14 cellular contexts compared by ENCODE assay signal in the genomic region with DNA sequence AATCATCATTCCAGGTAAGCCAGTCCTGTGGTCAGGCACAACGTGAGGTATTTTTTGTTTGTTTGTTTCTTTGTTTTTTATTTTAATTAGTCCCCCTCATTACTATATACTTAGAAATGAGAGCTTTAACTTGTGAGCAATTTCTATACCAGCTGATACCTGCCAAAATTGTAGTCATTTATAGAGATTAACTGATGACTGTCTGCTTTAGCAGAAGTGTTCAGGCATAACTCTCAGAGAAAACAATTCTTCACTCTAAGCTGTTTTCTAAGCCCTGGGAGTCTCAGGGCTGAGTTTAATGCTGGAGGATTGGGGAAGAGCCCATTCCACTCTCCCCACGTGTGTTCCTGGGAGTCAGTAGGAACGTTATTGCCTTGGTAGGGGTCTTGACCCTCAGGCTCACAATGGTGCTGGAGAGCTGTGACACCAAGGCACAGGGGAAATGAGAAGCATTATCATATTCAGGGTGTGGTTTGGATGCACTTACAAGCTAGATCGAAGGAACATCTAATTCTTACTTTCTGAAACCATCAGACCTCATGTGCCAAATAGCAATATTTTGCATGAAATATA.
DNase-seq lines count a peak whose midpoint lies in the region; ATAC-seq and TF ChIP-seq lines count a peak whose summit lies in the region.
"Had no signal": no experiment of that assay in that cellular context is flagged by ENCODE, and none has a peak within 500 bp of the region (broad histone marks: within the 10 kb centered on the region; RNA-seq: fewer than 3 reads in every experiment).

No MANE protein-coding gene starts in this region.

- no peaks in the 10 kb centered on the region for H3K9me3 Mint-ChIP-seq in stimulated activated effector memory CD8-positive, alpha-beta T cell treated with anti-CD3 and anti-CD28 coated beads, Interleukin-12 subunit alpha, Interleukin-12 subunit beta, amount 100 ng/mL, for 72 hours
- H3K9me3 Mint-ChIP-seq in activated CD4-positive, alpha-beta T cell treated with anti-CD3 and anti-CD28 coated beads, Interleukin-2, amount 10 ng/mL, durations not matched to agents 24 days and 14 days = no peaks in the 10 kb centered on the region

- peak overlapping the region; percentile 97 for H3K27ac ChIP-seq in GM23248
- H3K27ac ChIP-seq: SJCRH30 had no signal

- ATAC-seq in stimulated activated effector memory CD8-positive, alpha-beta T cell treated with anti-CD3 and anti-CD28 coated beads, Interleukin-12 subunit alpha, Interleukin-12 subunit beta, amount 100 ng/mL, for 72 hours = peak; percentile 67
- no peak for ATAC-seq in HG03354 (IDR thresholded peaks at IDR 0.05; ENCODE audit: poor library complexity, severe bottlenecking, unreplicated experiment)

- peaks cover 64% of the 10 kb centered on the region for H3K4me1 Mint-ChIP-seq in stimulated activated effector memory CD8-positive, alpha-beta T cell treated with anti-CD3 and anti-CD28 coated beads, Interleukin-12 subunit alpha, Interleukin-12 subunit beta, amount 100 ng/mL, for 72 hours
- H3K4me1 Mint-ChIP-seq in activated CD4-positive, alpha-beta T cell treated with anti-CD3 and anti-CD28 coated beads, Interleukin-2, amount 10 ng/mL, durations not matched to agents 24 days and 14 days = peaks cover 42% of the 10 kb centered on the region

- DNase-seq in GM23248 (peak; percentile 53), amniotic epithelial cell (ENCODE audit: low read depth) (peak; percentile 45), fibroblast of villous mesenchyme (ENCODE audit: low read depth) (peak; percentile 51), DMS79 (lab: John Stamatoyannopoulos, UW) (no peak), germinal center (ENCODE audit: low spot score) (no peak)
- DNase-seq in stimulated activated effector memory CD8-positive, alpha-beta T cell treated with anti-CD3 and anti-CD28 coated beads, Interleukin-12 subunit alpha, Interleukin-12 subunit beta, amount 100 ng/mL, for 72 hours (ENCODE audit: low spot score in 2 of 2) = no peak
- DNase-seq in activated CD4-positive, alpha-beta T cell treated with anti-CD3 and anti-CD28 coated beads, Interleukin-2, amount 10 ng/mL, durations not matched to agents 24 days and 14 days = no peak
- DNase-seq: activated CD4-positive, CD25-positive, alpha-beta regulatory T cell; activated gamma-delta T cell treated with Interleukin-2 at 50 U/mL for 16 hours; Caco-2; NCI-H524; SJCRH30; stimulated activated CD4-positive, alpha-beta T cell treated with anti-CD3 and anti-CD28 coated beads, Interleukin-1b, Interleukin-23, amount 100 ng/mL, for 48 hours had no signal

- H3K4me1 ChIP-seq in GM23248 (ENCODE audit: insufficient read depth) = peaks cover 54% of the 10 kb centered on the region
- H3K4me1 ChIP-seq: Caco-2, SJCRH30 had no signal

- H3K27me3 ChIP-seq in GM23248 (replicated peaks; ENCODE audit: insufficient read depth) = no peaks in the 10 kb centered on the region
- H3K27me3 ChIP-seq: SJCRH30 had no signal

- H3K36me3 Mint-ChIP-seq in stimulated activated effector memory CD8-positive, alpha-beta T cell treated with anti-CD3 and anti-CD28 coated beads, Interleukin-12 subunit alpha, Interleukin-12 subunit beta, amount 100 ng/mL, for 72 hours = peaks cover 100% of the 10 kb centered on the region
- H3K36me3 Mint-ChIP-seq in activated CD4-positive, alpha-beta T cell treated with anti-CD3 and anti-CD28 coated beads, Interleukin-2, amount 10 ng/mL, durations not matched to agents 24 days and 14 days (ENCODE audit: low read depth) = peaks cover 74% of the 10 kb centered on the region

- intact Hi-C loops in activated CD4-positive, alpha-beta T cell treated with anti-CD3 and anti-CD28 coated beads, Interleukin-2, amount 10 ng/mL, durations not matched to agents 24 days and 14 days (cut with micrococcal nuclease) = no loop called here

- 6 to 8% methylated on average over 4 of the region's 4 CpGs for WGBS in GM23248 (ENCODE audit: low coverage in 1 of 2, low lambda C conversion rate in 2 of 2, missing lambda C conversion rate in 2 of 2), 2 experiments

- no peaks in the 10 kb centered on the region for H3K27me3 Mint-ChIP-seq in activated CD4-positive, alpha-beta T cell treated with anti-CD3 and anti-CD28 coated beads, Interleukin-2, amount 10 ng/mL, durations not matched to agents 24 days and 14 days

- peaks cover 86% of the 10 kb centered on the region for H3K79me2 ChIP-seq in GM23248 (ENCODE audit: insufficient read depth)

- peak overlapping the region; percentile 50 for H3K27ac Mint-ChIP-seq in stimulated activated effector memory CD8-positive, alpha-beta T cell treated with anti-CD3 and anti-CD28 coated beads, Interleukin-12 subunit alpha, Interleukin-12 subunit beta, amount 100 ng/mL, for 72 hours
- H3K27ac Mint-ChIP-seq in activated CD4-positive, alpha-beta T cell treated with anti-CD3 and anti-CD28 coated beads, Interleukin-2, amount 10 ng/mL, durations not matched to agents 24 days and 14 days = no peak overlapping the region

- H4K20me1 ChIP-seq in GM23248 (ENCODE audit: insufficient read depth) = no peaks in the 10 kb centered on the region

- H3K4me2 ChIP-seq in GM23248 (ENCODE audit: unreplicated experiment) = peak overlapping the region; percentile 51

- H3K4me3 ChIP-seq in GM23248 (peak overlapping the region; percentile 34), fibroblast of villous mesenchyme (ENCODE audit: low read depth, low read length) (peak overlapping the region; percentile 47)
- H3K4me3 ChIP-seq: SJCRH30 had no signal

- H2AFZ ChIP-seq in GM23248 = no peak overlapping the region

- no peaks in the 10 kb centered on the region for H3K9me2 ChIP-seq in GM23248 (ENCODE audit: insufficient read depth)

- no peak for TF ChIP-seq CTCF in fibroblast of villous mesenchyme (IDR thresholded peaks at IDR 0.05; ENCODE audit: insufficient read depth, low read depth, low read length)

- H3K4me3 Mint-ChIP-seq in stimulated activated effector memory CD8-positive, alpha-beta T cell treated with anti-CD3 and anti-CD28 coated beads, Interleukin-12 subunit alpha, Interleukin-12 subunit beta, amount 100 ng/mL, for 72 hours = no peak overlapping the region
- no peak overlapping the region for H3K4me3 Mint-ChIP-seq in activated CD4-positive, alpha-beta T cell treated with anti-CD3 and anti-CD28 coated beads, Interleukin-2, amount 10 ng/mL, durations not matched to agents 24 days and 14 days

- no peaks in the 10 kb centered on the region for H3K9me3 ChIP-seq in GM23248 (ENCODE audit: low read depth)
- H3K9me3 ChIP-seq: Caco-2, SJCRH30 had no signal

- H3F3A ChIP-seq in GM23248 (ENCODE audit: insufficient read depth) = peaks cover 86% of the 10 kb centered on the region

- in situ Hi-C loops in GM23248 (cut with MboI) = no loop called here

- peak overlapping the region; percentile 68 for H3K9ac ChIP-seq in GM23248

- peaks cover 55% of the 10 kb centered on the region for H3K36me3 ChIP-seq in GM23248 (ENCODE audit: low read depth)

Comparison
In these comparisons a context has a peak if more than half of its experiments do, and no peak if none do; other contexts are left out.
1. DNase-seq: peak in GM23248 (single experiment), amniotic epithelial cell (single experiment) and fibroblast of villous mesenchyme (single experiment); none in stimulated activated effector memory CD8-positive, alpha-beta T cell treated with anti-CD3 and anti-CD28 coated beads, Interleukin-12 subunit alpha, Interleukin-12 subunit beta, amount 100 ng/mL, for 72 hours (0 of 2), DMS79 (single experiment), germinal center (single experiment) and activated CD4-positive, alpha-beta T cell treated with anti-CD3 and anti-CD28 coated beads, Interleukin-2, amount 10 ng/mL, durations not matched to agents 24 days and 14 days (single experiment).